In the genomic region with DNA sequence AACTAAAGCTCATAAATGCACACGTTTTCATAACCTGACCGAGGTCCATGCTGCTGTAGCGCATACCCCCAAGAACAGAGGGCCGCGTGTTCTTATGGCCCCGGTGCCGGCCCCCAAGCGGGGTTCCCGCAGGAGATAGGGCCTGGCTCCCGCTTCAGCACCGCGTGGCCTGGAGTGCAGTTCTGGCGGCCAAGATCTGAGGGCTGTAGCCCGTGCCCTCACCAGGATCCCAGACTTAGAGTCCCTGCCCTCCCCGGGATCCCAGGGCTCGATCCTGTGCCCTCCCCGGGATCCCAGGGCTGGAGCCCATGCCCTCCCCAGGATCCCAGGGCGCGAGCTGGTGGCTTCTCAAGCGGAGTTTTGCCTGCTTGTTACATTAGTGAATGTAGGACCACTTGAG, we compare ENCODE assay signal across 1 cellular context.
TF ChIP-seq lines count a peak whose summit lies in the region.

No MANE protein-coding gene starts in this region.

TF ChIP-seq in IMR-90, 13 proteins besides CTCF, POLR2A, EP300 and RAD21:
- no peak for TF ChIP-seq SMC3 (IDR thresholded peaks at IDR 0.05; ENCODE audit: low read depth, low read length)
- TF ChIP-seq, protein P1, sequence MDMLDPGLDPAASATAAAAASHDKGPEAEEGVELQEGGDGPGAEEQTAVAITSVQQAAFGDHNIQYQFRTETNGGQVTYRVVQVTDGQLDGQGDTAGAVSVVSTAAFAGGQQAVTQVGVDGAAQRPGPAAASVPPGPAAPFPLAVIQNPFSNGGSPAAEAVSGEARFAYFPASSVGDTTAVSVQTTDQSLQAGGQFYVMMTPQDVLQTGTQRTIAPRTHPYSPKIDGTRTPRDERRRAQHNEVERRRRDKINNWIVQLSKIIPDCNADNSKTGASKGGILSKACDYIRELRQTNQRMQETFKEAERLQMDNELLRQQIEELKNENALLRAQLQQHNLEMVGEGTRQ (IDR thresholded peaks at IDR 0.05; ENCODE audit: low read depth, low read length), result no peak; the same call in 1 of the 2 replicates
- no peak for TF ChIP-seq NFE2L2 (IDR thresholded peaks at IDR 0.05; ENCODE audit: low read depth, low read length)
- no peak for TF ChIP-seq RFX5 (IDR thresholded peaks at IDR 0.05; ENCODE audit: low read depth, low read length)
- TF ChIP-seq RCOR1 (IDR thresholded peaks at IDR 0.05; ENCODE audit: insufficient replicate concordance, low read length), result no peak
- no peak for TF ChIP-seq CHD1 (IDR thresholded peaks at IDR 0.05; ENCODE audit: low read depth, low read length)
- no peak for TF ChIP-seq FOS (IDR thresholded peaks at IDR 0.05; ENCODE audit: low read depth, low read length)
